In the genomic region with DNA sequence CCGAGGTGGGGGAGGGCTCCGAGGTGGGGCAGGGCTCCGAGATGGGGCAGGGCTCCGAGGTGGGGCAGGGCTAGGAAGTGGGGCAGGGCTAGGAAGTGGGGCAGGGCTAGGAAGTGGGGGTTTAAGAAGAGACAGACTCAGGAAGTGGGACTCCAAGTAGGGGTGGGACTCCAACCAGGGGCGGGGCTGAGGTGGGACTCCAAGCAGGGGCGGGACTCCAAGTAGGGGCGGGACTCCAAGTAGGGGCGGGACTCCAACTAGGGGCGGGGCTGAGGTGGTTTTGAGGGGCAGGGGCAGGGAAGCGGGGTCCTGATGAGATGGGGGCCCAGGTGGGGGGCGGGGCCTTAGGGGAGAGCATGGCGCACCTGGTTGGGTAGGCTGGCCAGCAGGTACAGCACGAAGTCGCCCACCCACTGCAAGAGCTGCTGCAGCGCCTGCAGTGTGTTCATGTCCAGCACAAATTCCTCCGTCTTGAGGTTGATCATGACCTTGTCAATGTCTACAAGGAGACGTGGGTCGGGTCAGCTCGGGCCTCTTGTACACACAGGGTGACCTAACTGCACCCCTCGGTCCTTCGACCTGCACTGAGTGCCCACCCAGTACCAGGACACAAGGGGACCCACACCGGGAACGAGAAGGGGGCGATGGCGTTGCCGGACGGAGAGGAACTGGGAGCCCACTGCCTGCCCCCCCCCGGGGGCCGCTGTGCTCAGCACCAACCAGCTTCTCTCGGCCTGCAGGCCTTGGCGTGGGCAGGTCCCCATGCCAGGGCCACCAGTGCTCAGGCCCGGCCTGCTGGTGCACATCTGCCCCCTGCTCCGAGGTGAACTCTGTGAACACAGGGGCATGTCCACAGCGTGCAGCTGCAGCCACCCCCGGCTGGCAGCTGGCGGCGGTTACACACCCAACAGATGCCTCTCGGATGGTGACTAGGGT, we compare ENCODE assay signal across 10 cellular contexts. TPM values are rescaled to one million over a fixed set of nuclear protein-coding genes. Genes with fewer than 3 reads are reported as not detected.
A peak's percentile ranks its signal among the peaks of the same experiment; 100 is the strongest.
DNase-seq lines count a peak whose midpoint lies in the region; ATAC-seq and TF ChIP-seq lines count a peak whose summit lies in the region.
"Had no signal": no experiment of that assay in that cellular context is flagged by ENCODE, and none has a peak within 500 bp of the region (broad histone marks: within the 10 kb centered on the region; RNA-seq: fewer than 3 reads in every experiment).

No MANE protein-coding gene starts in this region.

- H3K4me1 ChIP-seq in mammary epithelial cell (ENCODE audit: insufficient read depth, low read length), result no peaks in the 10 kb centered on the region

- no peaks in the 10 kb centered on the region for H3K79me2 ChIP-seq in mammary epithelial cell (ENCODE audit: insufficient read depth, low read length)

- H3K4me2 ChIP-seq in mammary epithelial cell (ENCODE audit: insufficient read depth, low read depth, low read length), result no peak overlapping the region

- no peak for TF ChIP-seq CTCF in mammary epithelial cell (conservative IDR thresholded peaks at IDR 0.05 in 1 of 2, IDR thresholded peaks at IDR 0.05 in 1 of 2; ENCODE audit: extremely low read depth in 1 of 2, insufficient read depth in 1 of 2, low read depth in 1 of 2, low read length in 2 of 2)

- no peaks in the 10 kb centered on the region for H3K9me3 ChIP-seq in mammary epithelial cell (replicated peaks; ENCODE audit: insufficient read depth, low read length)
- H3K9me3 ChIP-seq: ovary had no signal

- ATAC-seq in GM21786 (IDR thresholded peaks at IDR 0.05; ENCODE audit: unreplicated experiment) (no peak), GM21528 (IDR thresholded peaks at IDR 0.05; ENCODE audit: low FRiP score, unreplicated experiment) (no peak), HG03280 (IDR thresholded peaks at IDR 0.05; ENCODE audit: unreplicated experiment) (no peak)

- no peaks in the 10 kb centered on the region for H4K20me1 ChIP-seq in mammary epithelial cell (ENCODE audit: insufficient read depth, low read length)

- peaks cover 2% of the 10 kb centered on the region for H3K36me3 ChIP-seq in mammary epithelial cell (ENCODE audit: insufficient read depth, low read length)
- H3K36me3 ChIP-seq: ovary had no signal

- WGBS in mammary epithelial cell (ENCODE audit: low coverage, missing lambda C conversion rate), result 100% methylated on average over 5 of the region's 38 CpGs

- DNase-seq in NOMO-1 treated with DMSO at 0.1 percent for 48 hours (lab: John Stamatoyannopoulos, UW; ENCODE audit: unreplicated experiment) (peak; percentile 26), NOMO-1 treated with dmso at 0.1 percent for 144 hours (lab: John Stamatoyannopoulos, UW; ENCODE audit: unreplicated experiment) (no peak), T1000 (lab: John Stamatoyannopoulos, UW) (peak; percentile 86), mammary epithelial cell (peak; percentile 11)
- DNase-seq in stimulated activated CD4-positive, alpha-beta T cell treated with anti-CD3 and anti-CD28 coated beads, Interleukin-15, amount 100 ng/mL, for 24 hours, result peak; percentile 70

- CTCF ChIA-PET in mammary epithelial cell (lab: Charles Lee; ENCODE audit: low non-redundant PET), result no interaction called here

- dilution Hi-C loops in mammary epithelial cell (cut with HindIII; ENCODE audit: low sequenced_read_pairs), result no loop called here

- no peak overlapping the region for H3K27ac ChIP-seq in mammary epithelial cell (ENCODE audit: insufficient read depth, low read depth, low read length)

- H2AFZ ChIP-seq in mammary epithelial cell (ENCODE audit: low read depth, low read length), result no peak overlapping the region

- no peak overlapping the region for H3K9ac ChIP-seq in mammary epithelial cell (ENCODE audit: insufficient read depth, low read length)

- in situ Hi-C loops in mammary epithelial cell (cut with MboI; ENCODE audit: low sequenced_read_pairs in 2 of 2), result no loop called here

- intact Hi-C loops in mammary epithelial cell (cut with micrococcal nuclease), result no loop called here

- no peak overlapping the region for H3K4me3 ChIP-seq in mammary epithelial cell (replicated peaks in 1 of 3; ENCODE audit: insufficient read depth in 1 of 3, low read depth in 2 of 3, low read length in 3 of 3)
- H3K4me3 ChIP-seq: ovary had no signal

- BruUV-seq in mammary epithelial cell (replicated peaks; lab: Mats Ljungman, UMichigan), result no TSS peak

- no peaks in the 10 kb centered on the region for H3K27me3 ChIP-seq in mammary epithelial cell (ENCODE audit: insufficient read depth, low read length)
- H3K27me3 ChIP-seq: ovary had no signal

RNA-seq across cellular contexts. Expression of a gene that starts 13.9 kb away (rescaled TPM):
- total RNA-seq in mammary epithelial cell, result 1 to 10 TPM in 1 of 2 donors, under 1 TPM in 1; 0.50 to 1.3 TPM
- polyA plus RNA-seq in mammary epithelial cell, result 1.0 TPM
- polyA minus RNA-seq in mammary epithelial cell, result not detected

RNA-seq across cellular contexts. Expression of a gene that starts 19.6 kb away (rescaled TPM):
- 10 to 100 TPM; 22.5 to 36.1 TPM for total RNA-seq in mammary epithelial cell
- 21.7 TPM for polyA plus RNA-seq in mammary epithelial cell
- 15.7 TPM for polyA minus RNA-seq in mammary epithelial cell

RNA-seq across cellular contexts. Expression of a gene that starts 19.9 kb away (rescaled TPM):
- total RNA-seq in mammary epithelial cell, result not detected
- polyA plus RNA-seq in mammary epithelial cell, result not detected
- polyA minus RNA-seq in mammary epithelial cell, result not detected
- total RNA-seq: activated CD8-positive, alpha-beta memory T cell treated with anti-CD3 and anti-CD28 coated beads for 36 hours; ovary had no signal
- polyA plus RNA-seq: ovary had no signal

RNA-seq across cellular contexts. Expression of a gene that starts 21.2 kb away (rescaled TPM):
- not detected for total RNA-seq in mammary epithelial cell
- not detected for polyA plus RNA-seq in mammary epithelial cell
- polyA minus RNA-seq in mammary epithelial cell, result not detected
- total RNA-seq: activated CD8-positive, alpha-beta memory T cell treated with anti-CD3 and anti-CD28 coated beads for 36 hours had no signal

RNA-seq across cellular contexts. Expression of a gene that starts 32.6 kb away (rescaled TPM):
- total RNA-seq in mammary epithelial cell, result not detected
- not detected for polyA plus RNA-seq in mammary epithelial cell
- polyA minus RNA-seq in mammary epithelial cell, result not detected
- total RNA-seq: activated CD8-positive, alpha-beta memory T cell treated with anti-CD3 and anti-CD28 coated beads for 36 hours had no signal
- polyA plus RNA-seq: ovary had no signal
